ENCODE assay signal across 8 cellular contexts in genomic region chr11:695332-695605, GRCh38. TPM values are rescaled to one million over a fixed set of nuclear protein-coding genes. Genes with fewer than 3 reads are reported as not detected.
DNase-seq lines count a peak whose midpoint lies in the region; ATAC-seq and TF ChIP-seq lines count a peak whose summit lies in the region.

No MANE protein-coding gene starts in this region.

- H3K4me3 Mint-ChIP-seq in Calu3 (ENCODE audit: low read depth, unreplicated experiment) (peak overlapping the region; percentile 77), progenitor cell of endocrine pancreas (ENCODE audit: low read depth) (peak overlapping the region; percentile 84)

- H3K9me3 Mint-ChIP-seq in Calu3 (ENCODE audit: low read depth, unreplicated experiment) (no peaks in the 10 kb centered on the region), progenitor cell of endocrine pancreas (ENCODE audit: low read depth) (no peaks in the 10 kb centered on the region)

- TF ChIP-seq CTCF in Calu3 (IDR thresholded peaks at IDR 0.05; ENCODE audit: unreplicated experiment) (no peak), RWPE2 (IDR thresholded peaks at IDR 0.05; ENCODE audit: poor library complexity, severe bottlenecking) (no peak), esophagus squamous epithelium (IDR thresholded peaks at IDR 0.05) (no peak), progenitor cell of endocrine pancreas (IDR thresholded peaks at IDR 0.05; ENCODE audit: unreplicated experiment) (no peak)

- no peak for TF ChIP-seq POLR2A in esophagus squamous epithelium (IDR thresholded peaks at IDR 0.05)

- H3K4me1 ChIP-seq in RWPE2 (ENCODE audit: insufficient read depth, poor library complexity, severe bottlenecking) (peaks cover 32% of the 10 kb centered on the region), esophagus squamous epithelium (peaks cover 39 to 82% (median 42%) of the 10 kb centered on the region in 3 donors)

- no peaks in the 10 kb centered on the region for H3K27me3 ChIP-seq in RWPE2 (ENCODE audit: insufficient read depth, poor library complexity, severe bottlenecking)
- no peaks in the 10 kb centered on the region for H3K27me3 ChIP-seq in esophagus squamous epithelium

- H3K9me3 ChIP-seq in RWPE2 (ENCODE audit: severe bottlenecking) (no peaks in the 10 kb centered on the region), esophagus squamous epithelium (no peaks in the 10 kb centered on the region)

- H3K27ac ChIP-seq in RWPE2 (ENCODE audit: poor library complexity, severe bottlenecking) = peak overlapping the region; percentile 92
- H3K27ac ChIP-seq in esophagus squamous epithelium = peak overlapping the region; percentile 97 to 100 (median 100)

- peaks cover 63% of the 10 kb centered on the region for H3K36me3 Mint-ChIP-seq in Calu3 (ENCODE audit: insufficient read depth, unreplicated experiment)
- peaks cover 3% of the 10 kb centered on the region for H3K36me3 Mint-ChIP-seq in progenitor cell of endocrine pancreas (ENCODE audit: insufficient read depth)

- H3K4me1 Mint-ChIP-seq in Calu3 (ENCODE audit: low read depth, unreplicated experiment) (peaks cover 12% of the 10 kb centered on the region), progenitor cell of endocrine pancreas (ENCODE audit: low read depth) (peaks cover 13% of the 10 kb centered on the region)

- DNase-seq in Calu3 = no peak
- DNase-seq in RWPE2 (ENCODE audit: low spot score) = no peak
- no peak for DNase-seq in esophagus squamous epithelium (lab: John Stamatoyannopoulos, UW)
- DNase-seq in progenitor cell of endocrine pancreas (ENCODE audit: low spot score, unreplicated experiment) = no peak
- no peak for DNase-seq in NCI-H1436 (lab: John Stamatoyannopoulos, UW)
- DNase-seq in NCI-H2171 (lab: John Stamatoyannopoulos, UW) = no peak

- intact Hi-C loops in Calu3 (cut with micrococcal nuclease; ENCODE audit: unreplicated experiment) = no loop called here
- intact Hi-C loops in esophagus squamous epithelium (cut with DNase I) = no loop called here

- no TSS peak for BruUV-seq in Calu3 (replicated peaks; lab: Mats Ljungman, UMichigan)

- H3K27ac Mint-ChIP-seq in Calu3 (ENCODE audit: unreplicated experiment) (peak overlapping the region; percentile 93), progenitor cell of endocrine pancreas (peak overlapping the region; percentile 97)

- WGBS in esophagus squamous epithelium, 2 donors = 0% methylated on average over 5 of the region's 32 CpGs; no CpG with 5 or more reads in 1 of the 2 donors

- CTCF ChIA-PET in Calu3 (lab: Charles Lee) = interaction anchor here (1.1 to 2.7 kb wide), 7 partner anchors 10 to 141 kb away, joined by 3 to 11 read pairs (median 6); no protein-coding TSS in a partner anchor

- peak overlapping the region; percentile 55 for H3K4me3 ChIP-seq in RWPE2 (ENCODE audit: severe bottlenecking)
- peak overlapping the region; percentile 64 to 87 (median 74) for H3K4me3 ChIP-seq in esophagus squamous epithelium

- no peaks in the 10 kb centered on the region; the same call in 1 of the 2 replicates for H3K36me3 ChIP-seq in RWPE2 (ENCODE audit: low read depth)
- peaks cover 0 to 25% (median 0%) of the 10 kb centered on the region in 3 donors for H3K36me3 ChIP-seq in esophagus squamous epithelium

- H3K27me3 Mint-ChIP-seq in Calu3 (ENCODE audit: unreplicated experiment) (no peaks in the 10 kb centered on the region), progenitor cell of endocrine pancreas (no peaks in the 10 kb centered on the region)

- ATAC-seq in RWPE2 (ENCODE audit: low read depth) (no peak), HG02885 (IDR thresholded peaks at IDR 0.05; ENCODE audit: poor library complexity, unreplicated experiment) (no peak), HG03039 (IDR thresholded peaks at IDR 0.05; ENCODE audit: unreplicated experiment) (no peak)

RNA-seq across cellular contexts. Expression of gene DEAF1, which starts 0.2 kb away (rescaled TPM):
- total RNA-seq in Calu3 (2022) (57.0 and 59.0 TPM in 2 replicates), esophagus squamous epithelium (10 to 100 TPM; 18.3 to 45.0 (median 25.4) TPM), progenitor cell of endocrine pancreas (49.2 and 57.0 TPM in 2 replicates)

RNA-seq across cellular contexts. Expression of gene TMEM80, which starts 0.3 kb away (rescaled TPM):
- 21.2 and 29.9 TPM in 2 replicates for total RNA-seq in Calu3 (2022)
- 10 to 100 TPM; 16.1 to 55.3 (median 18.1) TPM for total RNA-seq in esophagus squamous epithelium
- total RNA-seq in progenitor cell of endocrine pancreas = 29.4 and 32.6 TPM in 2 replicates

RNA-seq across cellular contexts. Expression of gene EPS8L2, which starts 10.8 kb away (rescaled TPM):
- 212 and 213 TPM in 2 replicates for total RNA-seq in Calu3 (2022)
- total RNA-seq in esophagus squamous epithelium = 100 to 1,000 TPM; 163 to 367 (median 238) TPM
- 100.0 and 111 TPM in 2 replicates for total RNA-seq in progenitor cell of endocrine pancreas

RNA-seq across cellular contexts. Expression of gene TALDO1, which starts 52.0 kb away (rescaled TPM):
- total RNA-seq in Calu3 (2022) = 359 and 379 TPM in 2 replicates
- total RNA-seq in esophagus squamous epithelium = 100 to 1,000 TPM; 311 to 629 (median 504) TPM
- total RNA-seq in progenitor cell of endocrine pancreas = 112 and 120 TPM in 2 replicates

RNA-seq across cellular contexts. Expression of gene DRD4, which starts 58.2 kb away (rescaled TPM):
- total RNA-seq in Calu3 (2022) (1.3 TPM in 2 replicates), esophagus squamous epithelium (under 1 TPM in 1 of 4 donors, not detected in 3; 0.76 TPM), progenitor cell of endocrine pancreas (1.1 and 2.7 TPM in 2 replicates)
